In genomic region chr1:151977662-151978230, GRCh38 we compare ENCODE assay signal across 14 cellular contexts.
"Had no signal": no experiment of that assay in that cellular context is flagged by ENCODE, and none has a peak within 500 bp of the region (broad histone marks: within the 10 kb centered on the region; RNA-seq: fewer than 3 reads in every experiment).

No MANE protein-coding gene starts in this region.

- FAIRE-seq: keratinocyte had no signal

- DNase-seq: activated CD4-positive, alpha-beta T cell treated with anti-CD3 and anti-CD28 coated beads for 1 hour; activated effector memory CD4-positive, alpha-beta T cell treated with anti-CD3 and anti-CD28 coated beads, Interleukin-2, amount 50 U/mL, for 16 hours; activated naive CD4-positive, alpha-beta T cell treated with anti-CD3 and anti-CD28 coated beads, Interleukin-2, amount 50 U/mL, for 16 hours; activated T-cell treated with anti-CD3 and anti-CD28 coated beads, Interleukin-2, amount 50 U/mL, for 72 hours; aorta; foreskin melanocyte; retina; stimulated activated CD4-positive, alpha-beta T cell treated with anti-CD3 and anti-CD28 coated beads, Interleukin-2, amount 100 ng/mL, for 48 hours; stomach; T-helper 1 cell; upper lobe of left lung had no signal

- H3K4me3 ChIP-seq: coronary artery, lung, stomach, upper lobe of left lung had no signal

- H3K9me3 ChIP-seq: stomach, upper lobe of left lung had no signal

- ATAC-seq: activated T-cell treated with anti-CD3 and anti-CD28 coated beads, Interleukin-2, amount 50 U/mL, for 72 hours had no signal

- H3K27ac ChIP-seq: coronary artery, stomach, upper lobe of left lung had no signal

- H3K27me3 ChIP-seq: stomach, upper lobe of left lung had no signal
